ENCODE assay signal across 19 cellular contexts in the genomic region with DNA sequence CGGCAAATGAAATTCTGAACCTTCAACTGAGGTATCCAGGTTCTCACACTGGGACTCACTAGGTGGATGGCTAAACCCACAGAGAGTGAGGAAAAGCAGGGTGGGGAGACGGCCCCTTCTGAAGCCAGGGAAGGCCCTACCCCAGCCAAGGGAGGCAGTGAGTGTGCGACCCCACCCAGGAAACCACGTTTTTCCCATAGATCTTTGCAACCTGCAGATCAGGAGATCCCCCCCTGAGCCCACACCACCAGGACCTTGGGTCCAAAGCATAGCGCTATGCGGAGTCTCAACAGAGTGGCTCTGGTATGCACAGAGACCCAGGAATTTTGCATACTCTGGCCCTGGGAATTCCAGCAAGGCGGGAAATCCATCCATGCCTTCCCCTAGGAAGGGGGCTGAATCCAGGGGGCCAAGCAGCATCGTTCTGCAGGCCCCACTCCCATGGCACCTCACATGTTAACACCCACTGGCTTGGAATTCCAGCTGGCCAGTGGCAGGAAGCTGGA.
"Had no signal": no experiment of that assay in that cellular context is flagged by ENCODE, and none has a peak within 500 bp of the region (broad histone marks: within the 10 kb centered on the region; RNA-seq: fewer than 3 reads in every experiment).

No MANE protein-coding gene starts in this region.

- ATAC-seq: activated CD8-positive, alpha-beta memory T cell treated with anti-CD3 and anti-CD28 coated beads, Interleukin-2, amount 10 ng/mL, durations not matched to agents 7 days and 5 days had no signal

- H3K27me3 ChIP-seq: breast epithelium had no signal

- H3K4me1 ChIP-seq: breast epithelium had no signal

- H3K36me3 ChIP-seq: breast epithelium had no signal

- H3K9me3 ChIP-seq: breast epithelium had no signal

- DNase-seq: activated B cell treated with CpG ODN at 0.5 μM for 24 hours; activated CD4-positive, alpha-beta T cell treated with anti-CD3 and anti-CD28 coated beads for 1 hour; activated CD4-positive, alpha-beta T cell treated with anti-CD3 and anti-CD28 coated beads, Interleukin-2, amount 10 ng/mL, durations not matched to agents 24 days and 14 days; activated CD4-positive, alpha-beta T cell treated with anti-CD3 and anti-CD28 coated beads, Interleukin-2, amount 50 U/mL, for 48 hours; activated CD8-positive, alpha-beta memory T cell treated with anti-CD3 and anti-CD28 coated beads, Interleukin-2, amount 10 ng/mL, durations not matched to agents 7 days and 5 days; activated effector memory CD4-positive, alpha-beta T cell treated with Interleukin-2 at 50 U/mL for 16 hours; activated naive CD4-positive, alpha-beta T cell; activated T-cell treated with anti-CD3 and anti-CD28 coated beads, Interleukin-2, amount 50 U/mL, for 24 hours; central memory CD4-positive, alpha-beta T cell; Karpas-422; MM.1S; NCI-H146; NCI-H187 treated with DMSO at 0.1 percent for 48 hours; NCI-H2081 treated with DMSO at 0.1 percent for 48 hours; NCI-H446; NCI-H524; SHP77 treated with DMSO at 0.1 percent for 48 hours had no signal

- H3K4me3 ChIP-seq: breast epithelium had no signal

- FAIRE-seq: RCC 7860 had no signal

- H3K27ac ChIP-seq: breast epithelium had no signal
